Comparison of ENCODE assay signal across 8 cellular contexts in genomic region chr19:4172861-4173473, GRCh38. TPM values are rescaled to one million over a fixed set of nuclear protein-coding genes. Genes with fewer than 3 reads are reported as not detected.
A peak's percentile ranks its signal among the peaks of the same experiment; 100 is the strongest.
DNase-seq lines count a peak whose midpoint lies in the region; ATAC-seq and TF ChIP-seq lines count a peak whose summit lies in the region.

No MANE protein-coding gene starts in this region.

- TF ChIP-seq CTCF in left ventricle myocardium inferior (IDR thresholded peaks at IDR 0.05; ENCODE audit: borderline replicate concordance) = no peak

- H3K27ac ChIP-seq in left ventricle myocardium inferior (replicated peaks) = no peak overlapping the region

- peaks cover 32% of the 10 kb centered on the region for H3K36me3 ChIP-seq in left ventricle myocardium inferior

- intact Hi-C loops in left ventricle myocardium inferior (cut with micrococcal nuclease) = no loop called here

- peaks cover 41% of the 10 kb centered on the region for H3K27me3 ChIP-seq in left ventricle myocardium inferior (ENCODE audit: low read depth)

- peak; percentile 30 for DNase-seq in GM19238 (ENCODE audit: insufficient read length, low spot score)
- peak; percentile 31 to 62 for DNase-seq in activated T-helper 1 cell treated with anti-CD3 and anti-CD28 coated beads, Interleukin-2, amount 50 U/mL, for 16 hours (ENCODE audit: low read depth in 1 of 2, low spot score in 1 of 2)
- DNase-seq in left ventricle myocardium inferior = peak; percentile 47
- peak; percentile 23 to 59 (median 52) for DNase-seq in stimulated activated CD4-positive, alpha-beta T cell treated with anti-CD3 and anti-CD28 coated beads, Interleukin-12 subunit alpha, Interleukin-12 subunit beta, amount 100 ng/mL, for 48 hours (ENCODE audit: low read depth in 2 of 3, low spot score in 1 of 3)
- no peak for DNase-seq in SHP77 treated with DMSO at 0.1 percent for 48 hours (lab: John Stamatoyannopoulos, UW)

- no peak overlapping the region for H3K4me3 ChIP-seq in left ventricle myocardium inferior

- no peaks in the 10 kb centered on the region for H3K9me3 ChIP-seq in left ventricle myocardium inferior (replicated peaks)

- H3K4me1 ChIP-seq in left ventricle myocardium inferior = peaks cover 6% of the 10 kb centered on the region

- ATAC-seq in HG03039 (IDR thresholded peaks at IDR 0.05; ENCODE audit: unreplicated experiment) (no peak), GM21529 (IDR thresholded peaks at IDR 0.05; ENCODE audit: unreplicated experiment) (no peak)

TF ChIP-seq in PFSK-1, 5 proteins besides CTCF, POLR2A, EP300 and RAD21:
- TF ChIP-seq FOXP2 (optimal IDR thresholded peaks at IDR 0.05; ENCODE audit: borderline replicate concordance, extremely low read depth, extremely low read length, insufficient read depth) (peak; percentile 36), SIN3A (IDR thresholded peaks at IDR 0.05; ENCODE audit: borderline replicate concordance, insufficient read depth, low read length) (no peak), REST (IDR thresholded peaks at IDR 0.05; ENCODE audit: insufficient read depth in 1 of 2, low read depth in 2 of 2, low read length in 2 of 2) (peak; percentile 97), POLR2AphosphoS5 (IDR thresholded peaks at IDR 0.05; ENCODE audit: low read depth, low read length) (no peak), TAF1 (IDR thresholded peaks at IDR 0.05; ENCODE audit: borderline replicate concordance, insufficient read depth, low read length) (no peak)

RNA-seq across cellular contexts. Expression of gene SIRT6, which starts 9.4 kb away (rescaled TPM):
- polyA plus RNA-seq in PFSK-1 (2012; ENCODE audit: insufficient read length, low read depth) = 61.8 TPM
- total RNA-seq in left ventricle myocardium inferior = 12.9 TPM

RNA-seq across cellular contexts. Expression of gene ANKRD24, which starts 9.5 kb away (rescaled TPM):
- polyA plus RNA-seq in PFSK-1 (2012; ENCODE audit: insufficient read length, low read depth) = 0.85 TPM
- total RNA-seq in left ventricle myocardium inferior = 0.22 TPM

RNA-seq across cellular contexts. Expression of gene CREB3L3, which starts 19.5 kb away (rescaled TPM):
- polyA plus RNA-seq in PFSK-1 (2012; ENCODE audit: insufficient read length, low read depth) = not detected
- total RNA-seq in left ventricle myocardium inferior = not detected

RNA-seq across cellular contexts. Expression of gene MAP2K2, which starts 49.0 kb away (rescaled TPM):
- 462 TPM for polyA plus RNA-seq in PFSK-1 (2012; ENCODE audit: insufficient read length, low read depth)
- 129 TPM for total RNA-seq in left ventricle myocardium inferior

RNA-seq across cellular contexts. Expression of gene EBI3, which starts 56.4 kb away (rescaled TPM):
- polyA plus RNA-seq in PFSK-1 (2012; ENCODE audit: insufficient read length, low read depth) = not detected
- 0.49 TPM for total RNA-seq in left ventricle myocardium inferior
